9 cellular contexts compared by ENCODE assay signal in genomic region chr9:101311759-101312420, GRCh38.
DNase-seq lines count a peak whose midpoint lies in the region; ATAC-seq, FAIRE-seq and TF ChIP-seq lines count a peak whose summit lies in the region.
"Had no signal": no experiment of that assay in that cellular context is flagged by ENCODE, and none has a peak within 500 bp of the region (broad histone marks: within the 10 kb centered on the region; RNA-seq: fewer than 3 reads in every experiment).

No MANE protein-coding gene starts in this region.

- TF ChIP-seq CTCF in K562 (IDR thresholded peaks at IDR 0.05 in 2 of 3, conservative IDR thresholded peaks at IDR 0.05 in 1 of 3; ENCODE audit: insufficient read depth in 2 of 3, low read depth in 1 of 3, low read length in 3 of 3) (peak; percentile 51 to 81 (median 59); a peak in 5 of 6 replicates), kidney (IDR thresholded peaks at IDR 0.05; ENCODE audit: borderline replicate concordance, extremely low read depth, insufficient read depth) (peak; percentile 69), transverse colon (IDR thresholded peaks at IDR 0.05) (peak; percentile 58 to 73 (median 64))

- no peaks in the 10 kb centered on the region for H4K20me1 ChIP-seq in K562 (replicated peaks; ENCODE audit: control insufficient read depth, insufficient read depth, low read length)
- H4K20me1 ChIP-seq: BLaER1 had no signal

- FAIRE-seq in K562 (lab: Jason Lieb, UNC) (peak; percentile 91), kidney (lab: Jason Lieb, UNC) (peak; percentile 95)

- peak; percentile 79 to 89 for TF ChIP-seq RAD21 in K562 (CRISPR knock-in tag; conservative IDR thresholded peaks at IDR 0.05 in 1 of 2, IDR thresholded peaks at IDR 0.05 in 1 of 2)

- H3K27ac ChIP-seq in K562 (ENCODE audit: extremely low read depth, low read depth, low read length) (no peak overlapping the region), kidney (ENCODE audit: low read depth in 2 of 2, low read length in 2 of 2) (no peak overlapping the region), transverse colon (no peak overlapping the region)
- H3K27ac ChIP-seq: BLaER1 had no signal

- intact Hi-C loops in K562 (cut with micrococcal nuclease) = loop anchor here (1.0 to 5.0 kb wide), 6 partner anchors 75 to 710 kb away; no protein-coding TSS in a partner anchor
- intact Hi-C loops in kidney (cut with DNase I) = no loop called here
- intact Hi-C loops in transverse colon (cut with DNase I; ENCODE audit: low total_unique reads) = no loop called here

- no TSS peak for BruUV-seq in K562 (replicated peaks; lab: Mats Ljungman, UMichigan)

- H3K36me3 ChIP-seq in K562 (ENCODE audit: control insufficient read depth, insufficient read depth, low read length) (no peaks in the 10 kb centered on the region), kidney (ENCODE audit: control insufficient read depth in 1 of 2, insufficient read depth in 2 of 2, low read length in 2 of 2) (no peaks in the 10 kb centered on the region), transverse colon (no peaks in the 10 kb centered on the region)
- H3K36me3 ChIP-seq: BLaER1 had no signal

- no peaks in the 10 kb centered on the region for H3K9me1 ChIP-seq in K562 (ENCODE audit: control insufficient read depth, insufficient read depth, low read length)

- CTCF ChIA-PET in K562 (lab: Yijun Ruan, JAX; ENCODE audit: low intra/inter-chr PET ratio) = interaction anchor here (0.6 to 2.8 kb wide), 4 partner anchors 77 to 710 kb away, joined by 3 to 19 read pairs (median 4); no protein-coding TSS in a partner anchor

- H3K9ac ChIP-seq in K562 (ENCODE audit: insufficient read depth in 1 of 2, low read depth in 2 of 2, low read length in 2 of 2) = no peak overlapping the region
- H3K9ac ChIP-seq in kidney (ENCODE audit: low read length in 2 of 2) = no peak overlapping the region
- H3K9ac ChIP-seq: BLaER1 had no signal

- ATAC-seq in activated CD4-positive, CD25-positive, alpha-beta regulatory T cell treated with anti-CD3 and anti-CD28 coated beads, Interleukin-2, amount 50 U/mL, for 24 hours = peak; percentile 41
- ATAC-seq in GM21576 (IDR thresholded peaks at IDR 0.05; ENCODE audit: unreplicated experiment) (peak; percentile 96), K562 (peak; percentile 96)

- H3K9me3 ChIP-seq in K562 (replicated peaks; ENCODE audit: control insufficient read depth, insufficient read depth, low read depth, low read length) = no peaks in the 10 kb centered on the region
- H3K9me3 ChIP-seq in kidney (ENCODE audit: control insufficient read depth in 1 of 2, low read length in 2 of 2) = no peaks in the 10 kb centered on the region
- no peaks in the 10 kb centered on the region for H3K9me3 ChIP-seq in transverse colon
- H3K9me3 ChIP-seq: BLaER1 had no signal

- TF ChIP-seq EP300 in K562 (IDR thresholded peaks at IDR 0.05; ENCODE audit: low read length) (no peak), transverse colon (IDR thresholded peaks at IDR 0.05; ENCODE audit: low read depth) (no peak)

- H3K4me1 ChIP-seq in K562 (replicated peaks in 1 of 2; ENCODE audit: control insufficient read depth in 2 of 2, insufficient read depth in 2 of 2, low read length in 2 of 2) = no peaks in the 10 kb centered on the region
- no peaks in the 10 kb centered on the region for H3K4me1 ChIP-seq in kidney (ENCODE audit: control insufficient read depth in 1 of 2, insufficient read depth in 1 of 2, low read depth in 1 of 2, low read length in 2 of 2)
- H3K4me1 ChIP-seq in transverse colon = no peaks in the 10 kb centered on the region
- H3K4me1 ChIP-seq: BLaER1 had no signal

- H3K27me3 ChIP-seq in K562 (ENCODE audit: control insufficient read depth in 2 of 2, insufficient read depth in 2 of 2, low read length in 2 of 2) (peaks cover 0 to 10% of the 10 kb centered on the region in 2 experiments; a peak in 3 of 5 replicates), transverse colon (no peaks in the 10 kb centered on the region)
- H3K27me3 ChIP-seq: BLaER1 had no signal

- H3K4me3 ChIP-seq in K562 (no peak overlapping the region), kidney (ENCODE audit: low read length in 2 of 2) (no peak overlapping the region), transverse colon (no peak overlapping the region)
- H3K4me3 ChIP-seq: BLaER1 had no signal

- DNase-seq in activated CD4-positive, CD25-positive, alpha-beta regulatory T cell treated with anti-CD3 and anti-CD28 coated beads, Interleukin-2, amount 50 U/mL, for 72 hours = no peak
- DNase-seq in HT-29 (ENCODE audit: low spot score) (peak; percentile 90), NCI-H748 treated with DMSO at 0.1 percent for 48 hours (lab: John Stamatoyannopoulos, UW) (peak; percentile 78), K562 (ENCODE audit: extremely low read depth in 1 of 4, low spot score in 3 of 4) (peak; percentile 56 to 85 (median 60)), kidney (no peak), transverse colon (no peak)

- no peaks in the 10 kb centered on the region for H3K79me2 ChIP-seq in K562 (ENCODE audit: control insufficient read depth, insufficient read depth, low read length)

- H2AFZ ChIP-seq in K562 (ENCODE audit: low read depth, low read length) = peak overlapping the region; percentile 45

- TF ChIP-seq POLR2A in K562 (conservative IDR thresholded peaks at IDR 0.05) (no peak), transverse colon (IDR thresholded peaks at IDR 0.05) (no peak)

- 14% methylated on average over 4 of the region's 4 CpGs for WGBS in K562 (ENCODE audit: insufficient coverage, low coverage, missing lambda C conversion rate)
- 4 to 29% methylated on average over 3 to 4 of the region's 4 CpGs for WGBS in transverse colon (ENCODE audit: low coverage in 1 of 2), 2 donors

- no peak overlapping the region for H3K4me2 ChIP-seq in K562 (ENCODE audit: insufficient read depth, low read length)
- H3K4me2 ChIP-seq: BLaER1 had no signal

- POLR2A ChIA-PET in K562 (lab: Yijun Ruan, JAX) = interaction anchor here (1.0 kb wide), 1 partner anchor 710 kb away, joined by 4 read pairs; no protein-coding TSS in a partner anchor

- in situ Hi-C loops in K562 (cut with MboI) = no loop called here
- in situ Hi-C loops in transverse colon (cut with MboI; ENCODE audit: low pct_ligation_motif_present in 1 of 4, low pct_unique_long_range_greater_than_20kb in 1 of 4, low sequenced_read_pairs in 3 of 4) = loop anchor here in 3 of 4 donors (25.0 kb wide), 2 partner anchors 600 to 700 kb away; no protein-coding TSS in a partner anchor

TF ChIP-seq in K562, 482 proteins besides CTCF, POLR2A, EP300 and RAD21:
- TF ChIP-seq C11orf30 (IDR thresholded peaks at IDR 0.05; ENCODE audit: low read depth) (0 out of 2 replicates have a peak, but pooled peaks have one; percentile 5), SMC3 (conservative IDR thresholded peaks at IDR 0.05; ENCODE audit: insufficient read depth, low read depth, low read length) (peak; percentile 62), KAT2B (IDR thresholded peaks at IDR 0.05; ENCODE audit: low read depth, low read length) (no peak)
- TF ChIP-seq, protein P1, sequence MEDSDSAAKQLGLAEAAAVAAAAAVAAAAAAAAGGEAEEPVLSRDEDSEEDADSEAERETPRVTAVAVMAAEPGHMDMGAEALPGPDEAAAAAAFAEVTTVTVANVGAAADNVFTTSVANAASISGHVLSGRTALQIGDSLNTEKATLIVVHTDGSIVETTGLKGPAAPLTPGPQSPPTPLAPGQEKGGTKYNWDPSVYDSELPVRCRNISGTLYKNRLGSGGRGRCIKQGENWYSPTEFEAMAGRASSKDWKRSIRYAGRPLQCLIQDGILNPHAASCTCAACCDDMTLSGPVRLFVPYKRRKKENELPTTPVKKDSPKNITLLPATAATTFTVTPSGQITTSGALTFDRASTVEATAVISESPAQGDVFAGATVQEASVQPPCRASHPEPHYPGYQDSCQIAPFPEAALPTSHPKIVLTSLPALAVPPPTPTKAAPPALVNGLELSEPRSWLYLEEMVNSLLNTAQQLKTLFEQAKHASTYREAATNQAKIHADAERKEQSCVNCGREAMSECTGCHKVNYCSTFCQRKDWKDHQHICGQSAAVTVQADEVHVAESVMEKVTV (CRISPR knock-in tag; IDR thresholded peaks at IDR 0.05) = peak; percentile 43; the same call in 1 of the 2 replicates

Comparison
In these comparisons a context has a peak if more than half of its experiments do, and no peak if none do; other contexts are left out.
1. ATAC-seq: peak in every context shown above with its lines; median percentile 96 in GM21576; 96 in K562; 41 in activated CD4-positive, CD25-positive, alpha-beta regulatory T cell treated with anti-CD3 and anti-CD28 coated beads, Interleukin-2, amount 50 U/mL, for 24 hours.
2. DNase-seq: peak in HT-29 (single experiment), NCI-H748 treated with DMSO at 0.1 percent for 48 hours (single experiment) and K562 (4 of 4); none in activated CD4-positive, CD25-positive, alpha-beta regulatory T cell treated with anti-CD3 and anti-CD28 coated beads, Interleukin-2, amount 50 U/mL, for 72 hours (single experiment), kidney (single experiment) and transverse colon (single experiment).
3. Peak in every context shown above with its lines, with median percentiles within 50 percentile points of each other: CTCF ChIP-seq.